8 cellular contexts compared by ENCODE assay signal in the genomic region with DNA sequence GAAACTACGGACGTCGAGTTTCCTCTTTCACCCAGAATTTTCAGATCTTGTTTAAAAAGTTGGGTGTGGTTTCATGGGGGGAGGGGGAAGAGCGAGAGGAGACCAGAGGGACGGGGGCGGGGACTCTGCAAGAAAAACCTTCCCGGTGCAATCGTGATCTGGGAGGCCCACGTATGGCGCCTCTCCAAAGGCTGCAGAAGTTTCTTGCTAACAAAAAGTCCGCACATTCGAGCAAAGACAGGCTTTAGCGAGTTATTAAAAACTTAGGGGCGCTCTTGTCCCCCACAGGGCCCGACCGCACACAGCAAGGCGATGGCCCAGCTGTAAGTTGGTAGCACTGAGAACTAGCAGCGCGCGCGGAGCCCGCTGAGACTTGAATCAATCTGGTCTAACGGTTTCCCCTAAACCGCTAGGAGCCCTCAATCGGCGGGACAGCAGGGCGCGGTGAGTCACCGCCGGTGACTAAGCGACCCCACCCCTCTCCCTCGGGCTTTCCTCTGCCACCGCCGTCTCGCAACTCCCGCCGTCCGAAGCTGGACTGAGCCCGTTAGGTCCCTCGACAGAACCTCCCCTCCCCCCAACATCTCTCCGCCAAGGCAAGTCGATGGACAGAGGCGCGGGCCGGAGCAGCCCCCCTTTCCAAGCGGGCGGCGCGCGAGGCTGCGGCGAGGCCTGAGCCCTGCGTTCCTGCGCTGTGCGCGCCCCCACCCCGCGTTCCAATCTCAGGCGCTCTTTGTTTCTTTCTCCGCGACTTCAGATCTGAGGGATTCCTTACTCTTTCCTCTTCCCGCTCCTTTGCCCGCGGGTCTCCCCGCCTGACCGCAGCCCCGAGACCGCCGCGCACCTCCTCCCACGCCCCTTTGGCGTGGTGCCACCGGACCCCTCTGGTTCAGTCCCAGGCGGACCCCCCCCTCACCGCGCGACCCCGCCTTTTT. TPM values are rescaled to one million over a fixed set of nuclear protein-coding genes. Genes with fewer than 3 reads are reported as not detected.
DNase-seq lines count a peak whose midpoint lies in the region; ATAC-seq and TF ChIP-seq lines count a peak whose summit lies in the region.

A gene (plus strand): TSS at position 161 of the 935 bp plus-strand sequence. CDS start 1,182 bp downstream, outside the sequence.

- H3K4me2 ChIP-seq in OCI-LY1 (ENCODE audit: low read length): peak within 1 kb of the TSS; percentile 50

- no peaks in the 10 kb centered on the region for H3K79me2 ChIP-seq in OCI-LY1 (ENCODE audit: insufficient read depth, low read length)

- no peaks in the 10 kb centered on the region for H3K9me3 ChIP-seq in OCI-LY1 (ENCODE audit: low read length)
- no peaks in the 10 kb centered on the region for H3K9me3 ChIP-seq in muscle layer of duodenum (ENCODE audit: control insufficient read depth in 1 of 2, low read length in 2 of 2)

- H4K20me1 ChIP-seq in OCI-LY1 (ENCODE audit: insufficient read depth, low read length): no peaks in the 10 kb centered on the region

- no peaks in the 10 kb centered on the region for H3K9me2 ChIP-seq in OCI-LY1 (ENCODE audit: low read depth, low read length)

- peaks cover 7% of the 10 kb centered on the region; the same call in 1 of the 2 replicates for H3K27me3 ChIP-seq in OCI-LY1 (ENCODE audit: insufficient read depth, low read length)
- H3K27me3 ChIP-seq in muscle layer of duodenum (ENCODE audit: low read depth, low read length): no peaks in the 10 kb centered on the region

- ATAC-seq in GM18505 (IDR thresholded peaks at IDR 0.05; ENCODE audit: unreplicated experiment): peak; percentile 38
- ATAC-seq in HG02870 (IDR thresholded peaks at IDR 0.05; ENCODE audit: unreplicated experiment): peak; percentile 27

- H3K4me3 ChIP-seq in OCI-LY1 (ENCODE audit: low read depth, low read length, poor library complexity, severe bottlenecking): peak within 1 kb of the TSS; percentile 54
- peak within 1 kb of the TSS; percentile 87 for H3K4me3 ChIP-seq in epithelial cell of proximal tubule (ENCODE audit: low read depth, low read length)
- peak within 1 kb of the TSS; percentile 66 to 98 for H3K4me3 ChIP-seq in muscle layer of duodenum (ENCODE audit: low read depth in 1 of 2, low read length in 2 of 2)

- H3K4me1 ChIP-seq in OCI-LY1 (ENCODE audit: insufficient read depth, low read length, severe bottlenecking) (peaks cover 34% of the 10 kb centered on the region), muscle layer of duodenum (ENCODE audit: control insufficient read depth in 1 of 2, insufficient read depth in 2 of 2, low read length in 2 of 2) (peaks cover 6 to 17% of the 10 kb centered on the region in 2 donors)

- H3K27ac ChIP-seq in OCI-LY1 (ENCODE audit: low read depth, low read length, poor library complexity, severe bottlenecking) (no peak within 1 kb of the TSS), muscle layer of duodenum (ENCODE audit: low read length) (peak within 1 kb of the TSS; percentile 95)

- H3K9ac ChIP-seq in OCI-LY1 (ENCODE audit: low read length): no peak within 1 kb of the TSS

- no peaks in the 10 kb centered on the region for H3K36me3 ChIP-seq in OCI-LY1 (ENCODE audit: insufficient read depth, low read length)
- peaks cover 22 to 46% of the 10 kb centered on the region in 2 donors for H3K36me3 ChIP-seq in muscle layer of duodenum (ENCODE audit: control insufficient read depth in 1 of 2, insufficient read depth in 2 of 2, low read length in 2 of 2)

- no peaks in the 10 kb centered on the region for H3F3A ChIP-seq in OCI-LY1 (ENCODE audit: insufficient read depth, low read length)

- TF ChIP-seq POLR2A in GM18505 (IDR thresholded peaks at IDR 0.05; ENCODE audit: borderline replicate concordance, extremely low read depth, insufficient read depth, insufficient read length): no peak

- peak; percentile 82 for DNase-seq in activated T-cell treated with anti-CD3 and anti-CD28 coated beads for 48 hours (ENCODE audit: low read depth)
- no peak for DNase-seq in epithelial cell of proximal tubule (ENCODE audit: low read depth)
- peak; percentile 76 to 78 for DNase-seq in stimulated activated CD8-positive, alpha-beta memory T cell treated with anti-CD3 and anti-CD28 coated beads, Interleukin-7, amount 100 ng/mL, for 1 hour (ENCODE audit: low read depth in 2 of 2)
- no peak for DNase-seq in NCI-H2196 treated with DMSO at 0.1 percent for 48 hours (lab: John Stamatoyannopoulos, UW; ENCODE audit: unreplicated experiment)

- H2AFZ ChIP-seq in OCI-LY1 (ENCODE audit: low read length): no peak within 1 kb of the TSS

- TF ChIP-seq CTCF in OCI-LY1 (IDR thresholded peaks at IDR 0.05; ENCODE audit: low read length): no peak
- TF ChIP-seq CTCF in epithelial cell of proximal tubule (conservative IDR thresholded peaks at IDR 0.05; ENCODE audit: low read depth, low read length): peak; percentile 18

RNA-seq across cellular contexts. Expression of the gene that starts here (rescaled TPM):
- 4,845 and 5,023 TPM in 2 replicates for total RNA-seq in epithelial cell of proximal tubule

Comparison
In these comparisons a context has a peak if more than half of its experiments do, and no peak if none do; other contexts are left out.
1. DNase-seq: peak in activated T-cell treated with anti-CD3 and anti-CD28 coated beads for 48 hours (single experiment) and stimulated activated CD8-positive, alpha-beta memory T cell treated with anti-CD3 and anti-CD28 coated beads, Interleukin-7, amount 100 ng/mL, for 1 hour (2 of 2); none in epithelial cell of proximal tubule (single experiment) and NCI-H2196 treated with DMSO at 0.1 percent for 48 hours (single experiment).
2. Peak in every context shown above with its lines, with median percentiles within 50 percentile points of each other: H3K4me3 ChIP-seq.